In the genomic region with DNA sequence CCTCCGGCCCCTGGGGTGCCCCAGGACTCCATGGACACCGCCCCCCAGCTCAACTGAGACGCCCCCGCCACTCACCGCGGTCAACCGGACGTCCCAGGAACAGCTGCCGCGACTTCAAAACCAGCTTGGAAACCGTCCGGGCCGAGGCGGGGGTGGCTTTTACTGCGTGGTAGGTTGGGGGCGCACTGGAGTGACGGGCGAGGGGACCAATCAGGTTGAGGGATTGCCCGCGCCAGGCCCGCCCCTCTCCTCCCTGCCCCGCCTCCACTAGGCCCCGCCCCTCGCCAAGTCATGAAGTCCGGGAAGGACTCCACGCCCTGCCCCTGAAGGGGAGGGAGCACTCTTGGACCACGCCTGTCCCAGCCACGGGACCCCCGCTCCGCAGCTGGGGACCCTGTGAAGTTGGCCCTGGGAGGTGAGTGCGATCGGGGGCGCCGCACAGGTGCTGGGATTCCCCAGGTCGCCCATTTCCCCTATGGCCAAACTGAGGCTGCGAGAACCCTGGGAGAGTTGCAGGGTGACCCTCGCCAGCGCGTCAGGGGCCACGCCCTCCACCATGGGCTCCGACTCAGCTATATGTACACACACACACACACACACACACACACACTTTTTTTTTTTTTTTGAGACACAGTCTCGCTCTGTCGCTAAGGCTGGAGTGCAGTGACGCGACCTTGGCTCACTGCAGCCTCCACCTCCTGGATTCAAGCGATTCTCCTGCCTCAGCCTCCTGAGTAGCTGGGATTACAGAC, we compare ENCODE assay signal across 8 cellular contexts. TPM values are rescaled to one million over a fixed set of nuclear protein-coding genes. Genes with fewer than 3 reads are reported as not detected.
DNase-seq lines count a peak whose midpoint lies in the region; ATAC-seq and TF ChIP-seq lines count a peak whose summit lies in the region.

A gene with protein sequence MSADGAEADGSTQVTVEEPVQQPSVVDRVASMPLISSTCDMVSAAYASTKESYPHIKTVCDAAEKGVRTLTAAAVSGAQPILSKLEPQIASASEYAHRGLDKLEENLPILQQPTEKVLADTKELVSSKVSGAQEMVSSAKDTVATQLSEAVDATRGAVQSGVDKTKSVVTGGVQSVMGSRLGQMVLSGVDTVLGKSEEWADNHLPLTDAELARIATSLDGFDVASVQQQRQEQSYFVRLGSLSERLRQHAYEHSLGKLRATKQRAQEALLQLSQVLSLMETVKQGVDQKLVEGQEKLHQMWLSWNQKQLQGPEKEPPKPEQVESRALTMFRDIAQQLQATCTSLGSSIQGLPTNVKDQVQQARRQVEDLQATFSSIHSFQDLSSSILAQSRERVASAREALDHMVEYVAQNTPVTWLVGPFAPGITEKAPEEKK (minus strand): TSS at position 134 of the 752 bp plus-strand sequence. CDS start 6,273 bp downstream, outside the sequence.

- no peaks in the 10 kb centered on the region for H3K9me3 ChIP-seq in mucosa of descending colon

- ATAC-seq in GM18858 (IDR thresholded peaks at IDR 0.05; ENCODE audit: unreplicated experiment) = peak; percentile 48
- peak; percentile 81 for ATAC-seq in HG03175 (IDR thresholded peaks at IDR 0.05; ENCODE audit: unreplicated experiment)
- ATAC-seq in mucosa of descending colon = peak; percentile 95

- intact Hi-C loops in mucosa of descending colon (cut with DNase I, micrococcal nuclease) = no loop called here

- H3K4me3 ChIP-seq in epithelial cell of esophagus (ENCODE audit: low read length) (peak within 1 kb of the TSS; percentile 88), mucosa of descending colon (peak within 1 kb of the TSS; percentile 67)

- H3K36me3 ChIP-seq in mucosa of descending colon (ENCODE audit: low read depth) = no peaks in the 10 kb centered on the region

- DNase-seq in AG08395 (ENCODE audit: low spot score) = peak; percentile 100
- DNase-seq in OCI-M2 (lab: John Stamatoyannopoulos, UW; ENCODE audit: unreplicated experiment) = peak; percentile 51
- peak; percentile 90 for DNase-seq in activated T-cell treated with anti-CD3 and anti-CD28 coated beads for 24 hours (ENCODE audit: low read depth)
- DNase-seq in epithelial cell of esophagus (ENCODE audit: low read depth) = peak; percentile 96
- peak; percentile 97 to 98 (median 98) for DNase-seq in mucosa of descending colon
- peak; percentile 90 to 95 for DNase-seq in stimulated activated CD8-positive, alpha-beta memory T cell treated with anti-CD3 and anti-CD28 coated beads, Interleukin-2, amount 100 ng/mL, for 48 hours (ENCODE audit: low read depth in 2 of 2)

- TF ChIP-seq CTCF in epithelial cell of esophagus (IDR thresholded peaks at IDR 0.05; ENCODE audit: insufficient read depth, low read depth, low read length, missing control alignments) (no peak), mucosa of descending colon (IDR thresholded peaks at IDR 0.05) (no peak)

- peaks cover 8% of the 10 kb centered on the region for H3K4me1 ChIP-seq in mucosa of descending colon (ENCODE audit: low read depth)

RNA-seq across cellular contexts. Expression of the gene that starts here (rescaled TPM):
- total RNA-seq in mucosa of descending colon = 100 to 1,000 TPM in 2 of 3 donors, 10 to 100 TPM in 1; 77.3 to 125 (median 108) TPM

Comparison
In these comparisons a context has a peak if more than half of its experiments do, and no peak if none do; other contexts are left out.
1. Peak in every context shown above with its lines: DNase-seq, ATAC-seq and H3K4me3 ChIP-seq.